10 cellular contexts compared by ENCODE assay signal in genomic region chr1:116934586-116935207, GRCh38. TPM values are rescaled to one million over a fixed set of nuclear protein-coding genes. Genes with fewer than 3 reads are reported as not detected.
DNase-seq lines count a peak whose midpoint lies in the region; ATAC-seq and TF ChIP-seq lines count a peak whose summit lies in the region.
"Had no signal": no experiment of that assay in that cellular context is flagged by ENCODE, and none has a peak within 500 bp of the region (broad histone marks: within the 10 kb centered on the region; RNA-seq: fewer than 3 reads in every experiment).

No MANE protein-coding gene starts in this region.

- H3K79me2 ChIP-seq in DND-41 (ENCODE audit: insufficient read depth, low read length), result no peaks in the 10 kb centered on the region

- POLR2A ChIA-PET in HEK293T (lab: Yijun Ruan, JAX), result interaction anchor here (0.7 kb wide), 1 partner anchor 65 kb away, joined by 3 read pairs; no protein-coding TSS in a partner anchor

- H3K18ac ChIP-seq in mesenchymal stem cell (ENCODE audit: low read depth in 1 of 2, low read length in 2 of 2), result no peak overlapping the region

- H3K36me3 ChIP-seq in DND-41 (ENCODE audit: insufficient read depth, low read length), result no peaks in the 10 kb centered on the region
- H3K36me3 ChIP-seq in WERI-Rb-1, result no peaks in the 10 kb centered on the region; the same call in 1 of the 2 replicates
- H3K36me3 ChIP-seq in mesenchymal stem cell (ENCODE audit: control insufficient read depth in 1 of 2, insufficient read depth in 2 of 2, low read depth in 1 of 2, low read length in 2 of 2), result peaks cover 3 to 10% of the 10 kb centered on the region in 2 experiments
- no peaks in the 10 kb centered on the region for H3K36me3 ChIP-seq in gastrocnemius medialis
- H3K36me3 ChIP-seq in SJCRH30, result peaks cover 16% of the 10 kb centered on the region; the same call in 1 of the 2 replicates
- H3K36me3 ChIP-seq: pancreas had no signal

- peak; percentile 70 for ATAC-seq in DND-41 (ENCODE audit: insufficient read depth, low read depth)
- ATAC-seq in GM21619 (IDR thresholded peaks at IDR 0.05; ENCODE audit: unreplicated experiment), result no peak
- ATAC-seq in gastrocnemius medialis, result no peak

- no peak overlapping the region for H3K14ac ChIP-seq in mesenchymal stem cell (ENCODE audit: low read length in 2 of 2)

- DNase-seq in DND-41 (no peak), HEK293T (ENCODE audit: extremely low spot score) (peak; percentile 25), WERI-Rb-1 (no peak), mesenchymal stem cell (peak; percentile 14), gastrocnemius medialis (no peak), anterior cingulate cortex (lab: John Stamatoyannopoulos, UW) (no peak), SJCRH30 (no peak)
- DNase-seq: KG1, pancreas had no signal

- no peak overlapping the region for H4K91ac ChIP-seq in mesenchymal stem cell (ENCODE audit: low read length)

- 72% methylated on average over 3 of the region's 3 CpGs for WGBS in mesenchymal stem cell

- H3K4me1 ChIP-seq in DND-41 (ENCODE audit: insufficient read depth, low read length) (peaks cover 17% of the 10 kb centered on the region), mesenchymal stem cell (ENCODE audit: control insufficient read depth, insufficient read depth, low read depth, low read length) (no peaks in the 10 kb centered on the region), gastrocnemius medialis (no peaks in the 10 kb centered on the region), SJCRH30 (0 out of 2 replicates have a peak, but pooled peaks cover 7% of the 10 kb centered on the region)

- no peak overlapping the region for H2BK15ac ChIP-seq in mesenchymal stem cell (ENCODE audit: low read depth, poor library complexity, severe bottlenecking)

- in situ Hi-C loops in gastrocnemius medialis (cut with MboI; ENCODE audit: low sequenced_read_pairs in 4 of 4), result no loop called here

- no peak for TF ChIP-seq POLR2A in gastrocnemius medialis (IDR thresholded peaks at IDR 0.05)

- H2AFZ ChIP-seq in DND-41 (ENCODE audit: low read depth, low read length), result 0 out of 2 replicates have a peak overlapping the region, but pooled peaks have one; percentile 24
- H2AFZ ChIP-seq in mesenchymal stem cell (ENCODE audit: low read depth, low read length), result no peak overlapping the region

- H3K27ac ChIP-seq in DND-41 (ENCODE audit: low read length) (no peak overlapping the region), WERI-Rb-1 (no peak overlapping the region), mesenchymal stem cell (ENCODE audit: low read length, poor library complexity, severe bottlenecking) (no peak overlapping the region), gastrocnemius medialis (no peak overlapping the region), SJCRH30 (no peak overlapping the region)
- H3K27ac ChIP-seq: pancreas had no signal

- no peak overlapping the region for H2BK5ac ChIP-seq in mesenchymal stem cell (ENCODE audit: low read depth, low read length, poor library complexity, severe bottlenecking)

- H3K9me3 ChIP-seq in DND-41 (ENCODE audit: insufficient read depth, low read length, severe bottlenecking) (no peaks in the 10 kb centered on the region), WERI-Rb-1 (ENCODE audit: severe bottlenecking) (no peaks in the 10 kb centered on the region), mesenchymal stem cell (ENCODE audit: control insufficient read depth, low read length) (no peaks in the 10 kb centered on the region), gastrocnemius medialis (no peaks in the 10 kb centered on the region), SJCRH30 (replicated peaks) (no peaks in the 10 kb centered on the region)
- H3K9me3 ChIP-seq: pancreas had no signal

- H3K79me1 ChIP-seq in mesenchymal stem cell (replicated peaks; ENCODE audit: low read length, poor library complexity, severe bottlenecking), result peaks cover 43% of the 10 kb centered on the region

- intact Hi-C loops in gastrocnemius medialis (cut with DNase I; ENCODE audit: low total_unique reads), result no loop called here

- peak; percentile 66 for TF ChIP-seq CTCF in DND-41 (IDR thresholded peaks at IDR 0.05; ENCODE audit: borderline replicate concordance, extremely low read depth, low read length, poor library complexity, severe bottlenecking)
- peak; percentile 23; the same call in 1 of the 2 replicates for TF ChIP-seq CTCF in WERI-Rb-1 (IDR thresholded peaks at IDR 0.05; ENCODE audit: low read depth, low read length)
- no peak for TF ChIP-seq CTCF in gastrocnemius medialis (IDR thresholded peaks at IDR 0.05 in 4 of 5, conservative IDR thresholded peaks at IDR 0.05 in 1 of 5)

- no peaks in the 10 kb centered on the region for H3K27me3 ChIP-seq in DND-41 (ENCODE audit: insufficient read depth, low read length, poor library complexity)
- no peaks in the 10 kb centered on the region for H3K27me3 ChIP-seq in WERI-Rb-1 (ENCODE audit: insufficient read depth, low read depth, severe bottlenecking)
- H3K27me3 ChIP-seq in mesenchymal stem cell (ENCODE audit: control insufficient read depth in 1 of 2, insufficient read depth in 1 of 2, low read length in 2 of 2), result no peaks in the 10 kb centered on the region
- no peaks in the 10 kb centered on the region for H3K27me3 ChIP-seq in gastrocnemius medialis
- no peaks in the 10 kb centered on the region for H3K27me3 ChIP-seq in SJCRH30
- H3K27me3 ChIP-seq: pancreas had no signal

- no peaks in the 10 kb centered on the region for H4K20me1 ChIP-seq in DND-41 (ENCODE audit: insufficient read depth, low read length)

- H3K23ac ChIP-seq in mesenchymal stem cell (ENCODE audit: low read length in 2 of 2), result no peak overlapping the region

- H4K8ac ChIP-seq in mesenchymal stem cell (ENCODE audit: low read length), result no peak overlapping the region

- H3K9ac ChIP-seq in DND-41 (ENCODE audit: low read depth, low read length) (no peak overlapping the region), mesenchymal stem cell (ENCODE audit: low read length) (no peak overlapping the region)

- H3K4me3 ChIP-seq in DND-41 (ENCODE audit: low read depth in 1 of 2, low read length in 2 of 2) (no peak overlapping the region), WERI-Rb-1 (ENCODE audit: low read depth, low read length) (no peak overlapping the region), mesenchymal stem cell (ENCODE audit: insufficient read depth in 1 of 2, low read depth in 1 of 2, low read length in 2 of 2) (no peak overlapping the region), gastrocnemius medialis (no peak overlapping the region), SJCRH30 (no peak overlapping the region)
- H3K4me3 ChIP-seq: pancreas had no signal

- no peak overlapping the region for H3K4ac ChIP-seq in mesenchymal stem cell (ENCODE audit: low read depth in 1 of 2, low read length in 2 of 2)

- H2AK5ac ChIP-seq in mesenchymal stem cell (ENCODE audit: low read length, severe bottlenecking), result no peak overlapping the region

- CTCF ChIA-PET in HEK293T (lab: Yijun Ruan, JAX), result interaction anchor here (0.7 kb wide), 1 partner anchor 197 kb away, joined by 4 read pairs; no protein-coding TSS in a partner anchor

- no peak overlapping the region for H2BK12ac ChIP-seq in mesenchymal stem cell (ENCODE audit: low read length in 2 of 2)

- no peak overlapping the region for H3K4me2 ChIP-seq in DND-41 (ENCODE audit: insufficient read depth, low read length)
- no peak overlapping the region for H3K4me2 ChIP-seq in mesenchymal stem cell (ENCODE audit: low read length, poor library complexity, severe bottlenecking)

- no peak overlapping the region for H2BK120ac ChIP-seq in mesenchymal stem cell (ENCODE audit: low read depth, low read length)

TF ChIP-seq in HEK293T, 16 proteins besides CTCF, POLR2A, EP300 and RAD21:
- TF ChIP-seq ARNT (IDR thresholded peaks at IDR 0.05), result no peak
- TF ChIP-seq TARDBP (IDR thresholded peaks at IDR 0.05), result no peak
- no peak for TF ChIP-seq L3MBTL2 (conservative IDR thresholded peaks at IDR 0.05)
- no peak for TF ChIP-seq SP1 (IDR thresholded peaks at IDR 0.05)
- TF ChIP-seq HDGF (IDR thresholded peaks at IDR 0.05; ENCODE audit: borderline replicate concordance), result no peak
- no peak for TF ChIP-seq SUZ12 (IDR thresholded peaks at IDR 0.05)
- no peak for TF ChIP-seq CTBP1 (IDR thresholded peaks at IDR 0.05; ENCODE audit: borderline replicate concordance)

RNA-seq across cellular contexts. Expression of gene PTGFRN, which starts 25.0 kb away (rescaled TPM):
- 73.6 TPM for polyA plus RNA-seq in mesenchymal stem cell (2013, experiment 1 of 2)
- polyA plus RNA-seq in mesenchymal stem cell (2013, experiment 2 of 2), result 75.7 TPM
- total RNA-seq in gastrocnemius medialis, result 10 to 100 TPM in 1 of 4 donors, 1 to 10 TPM in 3; 1.5 to 18.1 (median 2.9) TPM
- total RNA-seq in SJCRH30 (2014; rRNA removed; shearing (Covaris generic)), result 146 and 148 TPM in 2 replicates

Comparison
In these comparisons a context has a peak if more than half of its experiments do, and no peak if none do; other contexts are left out.
1. DNase-seq: peak in HEK293T (single experiment) and mesenchymal stem cell (single experiment); none in DND-41 (single experiment), WERI-Rb-1 (single experiment), gastrocnemius medialis (0 of 2), anterior cingulate cortex (0 of 58) and SJCRH30 (0 of 2).
2. CTCF ChIP-seq: peak in DND-41 (single experiment) and WERI-Rb-1 (single experiment); none in gastrocnemius medialis (0 of 5).